ENCODE assay signal across 10 cellular contexts in genomic region chr1:27561126-27561899, GRCh38. TPM values are rescaled to one million over a fixed set of nuclear protein-coding genes. Genes with fewer than 3 reads are reported as not detected.
A peak's percentile ranks its signal among the peaks of the same experiment; 100 is the strongest.
DNase-seq lines count a peak whose midpoint lies in the region; ATAC-seq, FAIRE-seq and TF ChIP-seq lines count a peak whose summit lies in the region.
"Had no signal": no experiment of that assay in that cellular context is flagged by ENCODE, and none has a peak within 500 bp of the region (broad histone marks: within the 10 kb centered on the region; RNA-seq: fewer than 3 reads in every experiment).

No MANE protein-coding gene starts in this region.

- no peak overlapping the region for H4K91ac ChIP-seq in neuronal stem cell (ENCODE audit: low read depth, low read length, poor library complexity)

- peak overlapping the region; percentile 52 for H2BK120ac ChIP-seq in neuronal stem cell (ENCODE audit: low read depth, low read length)

- H3K4me3 ChIP-seq in AG10803 (ENCODE audit: low read length) (peak overlapping the region; percentile 12; the same call in 1 of the 2 replicates), gastroesophageal sphincter (peak overlapping the region in 1 of 2 donors; percentile 26), neuronal stem cell (ENCODE audit: low read length in 2 of 2) (no peak overlapping the region)

- peak overlapping the region; percentile 65 for H2BK15ac ChIP-seq in neuronal stem cell (ENCODE audit: low read length)

- 14 to 18% methylated on average over 4 to 7 of the region's 9 CpGs for WGBS in gastroesophageal sphincter (ENCODE audit: low coverage in 1 of 2), 2 donors
- WGBS in neuronal stem cell (ENCODE audit: extremely low coverage in 2 of 2, insufficient read length in 2 of 2, insufficient replicate concordance in 1 of 2), 2 donors: no CpG with 5 or more reads among the region's 9 CpGs

- H3K4me1 ChIP-seq in gastroesophageal sphincter (peaks cover 38 to 100% (median 82%) of the 10 kb centered on the region in 3 donors), neuronal stem cell (ENCODE audit: control insufficient read depth in 2 of 2, insufficient read depth in 1 of 2, low read depth in 1 of 2, low read length in 2 of 2) (peaks cover 65 to 79% of the 10 kb centered on the region in 2 donors)

- H3K36me3 Mint-ChIP-seq in WTC11: no peaks in the 10 kb centered on the region
- H3K36me3 Mint-ChIP-seq: CD4-positive, CD25-positive, alpha-beta regulatory T cell had no signal

- H3K36me3 ChIP-seq in gastroesophageal sphincter (peaks cover 0 to 12% of the 10 kb centered on the region in 2 donors), neuronal stem cell (replicated peaks in 1 of 2; ENCODE audit: control insufficient read depth in 2 of 2, insufficient read depth in 2 of 2, low read length in 2 of 2) (peaks cover 8 to 22% of the 10 kb centered on the region in 2 donors)

- peak overlapping the region; percentile 45 for H3K4ac ChIP-seq in neuronal stem cell (ENCODE audit: low read length)

- no peak for TF ChIP-seq POLR2A in gastroesophageal sphincter (IDR thresholded peaks at IDR 0.05)

- peak overlapping the region; percentile 43 for H3K23ac ChIP-seq in neuronal stem cell (ENCODE audit: low read depth, low read length, poor library complexity)

- POLR2A ChIA-PET in WTC11 (lab: Charles Lee): no interaction called here

- no peak overlapping the region for H2AFZ ChIP-seq in neuronal stem cell (ENCODE audit: low read length)

- H3K27ac ChIP-seq in gastroesophageal sphincter: peak overlapping the region; percentile 51 to 98 (median 94)
- H3K27ac ChIP-seq in neuronal stem cell (replicated peaks; ENCODE audit: low read length): peak overlapping the region; percentile 67

- H3K4me2 ChIP-seq in neuronal stem cell (ENCODE audit: insufficient read depth, low read length, poor library complexity, severe bottlenecking): peak overlapping the region; percentile 28

- H3K4me3 Mint-ChIP-seq in WTC11: no peak overlapping the region
- H3K4me3 Mint-ChIP-seq: CD4-positive, CD25-positive, alpha-beta regulatory T cell had no signal

- DNase-seq in AG10803 (ENCODE audit: low read depth): peak; percentile 74
- DNase-seq in WTC11 (ENCODE audit: low spot score): no peak
- no peak for DNase-seq in neuronal stem cell (ENCODE audit: low spot score)
- no peak for DNase-seq in NCI-H1436 (lab: John Stamatoyannopoulos, UW)
- no peak for DNase-seq in ecto neural progenitor cell (ENCODE audit: low spot score)
- DNase-seq in stimulated activated CD8-positive, alpha-beta memory T cell treated with anti-CD3 and anti-CD28 coated beads, Interleukin-4, amount 100 ng/mL, for 48 hours: no peak
- DNase-seq in HTR-8/SVneo (ENCODE audit: insufficient read length, low spot score): no peak
- DNase-seq: CD4-positive, CD25-positive, alpha-beta regulatory T cell; KG1 had no signal

- peak overlapping the region; percentile 43 for H2BK5ac ChIP-seq in neuronal stem cell (ENCODE audit: low read length)

- no peak for TF ChIP-seq EP300 in gastroesophageal sphincter (IDR thresholded peaks at IDR 0.05)

- H3K79me1 ChIP-seq in neuronal stem cell (ENCODE audit: low read depth, low read length): peaks cover 40% of the 10 kb centered on the region

- H2AK5ac ChIP-seq in neuronal stem cell (ENCODE audit: low read depth, low read length): peak overlapping the region; percentile 83

- peak overlapping the region; percentile 88 for H3K9ac ChIP-seq in neuronal stem cell (ENCODE audit: low read depth, low read length, poor library complexity)

- CTCF ChIA-PET in WTC11 (lab: Charles Lee): interaction anchor here (1.0 to 11.6 kb wide), 8 partner anchors 9 to 108 kb away, joined by 3 to 489 read pairs (median 5); no protein-coding TSS in a partner anchor

- no peak for FAIRE-seq in HTR-8/SVneo (lab: Jason Lieb, UNC)

- H3K14ac ChIP-seq in neuronal stem cell (ENCODE audit: low read length): no peak overlapping the region

- H3K9me3 ChIP-seq in gastroesophageal sphincter (no peaks in the 10 kb centered on the region), neuronal stem cell (replicated peaks in 1 of 2; ENCODE audit: control insufficient read depth in 2 of 2, insufficient read depth in 1 of 2, low read depth in 1 of 2, low read length in 2 of 2) (no peaks in the 10 kb centered on the region)

- H3K27me3 ChIP-seq in gastroesophageal sphincter (no peaks in the 10 kb centered on the region), neuronal stem cell (ENCODE audit: control insufficient read depth in 3 of 3, insufficient read depth in 3 of 3, low read depth in 1 of 3, low read length in 3 of 3) (no peaks in the 10 kb centered on the region)

- H3K18ac ChIP-seq in neuronal stem cell (ENCODE audit: low read length): peak overlapping the region; percentile 88

- H3K27me3 Mint-ChIP-seq in WTC11 (ENCODE audit: low read depth): no peaks in the 10 kb centered on the region
- H3K27me3 Mint-ChIP-seq: CD4-positive, CD25-positive, alpha-beta regulatory T cell had no signal

- no peaks in the 10 kb centered on the region for H3K9me3 Mint-ChIP-seq in WTC11
- H3K9me3 Mint-ChIP-seq: CD4-positive, CD25-positive, alpha-beta regulatory T cell had no signal

- TF ChIP-seq CTCF in AG10803 (conservative IDR thresholded peaks at IDR 0.05; ENCODE audit: low read length) (no peak), WTC11 (IDR thresholded peaks at IDR 0.05) (no peak), gastroesophageal sphincter (IDR thresholded peaks at IDR 0.05) (no peak)

- peak overlapping the region; percentile 48 for H2BK12ac ChIP-seq in neuronal stem cell (ENCODE audit: low read length)

- H3K4me1 Mint-ChIP-seq in WTC11: peaks cover 87% of the 10 kb centered on the region

- H3K27ac Mint-ChIP-seq in WTC11: peak overlapping the region; percentile 89

- ATAC-seq in WTC11: no peak
- no peak for ATAC-seq in gastroesophageal sphincter

- no peak overlapping the region for H4K8ac ChIP-seq in neuronal stem cell (ENCODE audit: low read depth, low read length)

TF ChIP-seq in WTC11, 78 proteins besides CTCF, POLR2A, EP300 and RAD21:
- no peak for TF ChIP-seq E2F5 (CRISPR knock-in tag; IDR thresholded peaks at IDR 0.05)
- TF ChIP-seq NR3C1 (CRISPR knock-in tag; conservative IDR thresholded peaks at IDR 0.05; ENCODE audit: low read depth): no peak
- TF ChIP-seq FOXJ3 (CRISPR knock-in tag; IDR thresholded peaks at IDR 0.05; ENCODE audit: borderline replicate concordance): no peak
- no peak for TF ChIP-seq SMAD3 (CRISPR knock-in tag; IDR thresholded peaks at IDR 0.05; ENCODE audit: borderline replicate concordance)
- TF ChIP-seq AR (CRISPR knock-in tag; IDR thresholded peaks at IDR 0.05): no peak
- no peak for TF ChIP-seq ZNF219 (CRISPR knock-in tag; IDR thresholded peaks at IDR 0.05; ENCODE audit: borderline replicate concordance)
- no peak for TF ChIP-seq TCF7 (CRISPR knock-in tag; IDR thresholded peaks at IDR 0.05; ENCODE audit: low read depth)
- TF ChIP-seq NFE2L1 (CRISPR knock-in tag; IDR thresholded peaks at IDR 0.05): no peak
- no peak for TF ChIP-seq EMX1 (CRISPR knock-in tag; IDR thresholded peaks at IDR 0.05)

RNA-seq across cellular contexts. Expression of gene AHDC1, which starts 42.6 kb away (rescaled TPM):
- total RNA-seq in WTC11 (2021) (31.6 to 49.0 TPM (median 32.6 TPM) in 3 replicates), gastroesophageal sphincter (10 to 100 TPM; 18.2 to 50.3 (median 27.7) TPM)
- 22.9 TPM for polyA plus RNA-seq in neuronal stem cell (2013, experiment 1 of 2)
- polyA plus RNA-seq in neuronal stem cell (2013, experiment 2 of 2): 22.9 TPM
